16 cellular contexts compared by ENCODE assay signal in the genomic region with DNA sequence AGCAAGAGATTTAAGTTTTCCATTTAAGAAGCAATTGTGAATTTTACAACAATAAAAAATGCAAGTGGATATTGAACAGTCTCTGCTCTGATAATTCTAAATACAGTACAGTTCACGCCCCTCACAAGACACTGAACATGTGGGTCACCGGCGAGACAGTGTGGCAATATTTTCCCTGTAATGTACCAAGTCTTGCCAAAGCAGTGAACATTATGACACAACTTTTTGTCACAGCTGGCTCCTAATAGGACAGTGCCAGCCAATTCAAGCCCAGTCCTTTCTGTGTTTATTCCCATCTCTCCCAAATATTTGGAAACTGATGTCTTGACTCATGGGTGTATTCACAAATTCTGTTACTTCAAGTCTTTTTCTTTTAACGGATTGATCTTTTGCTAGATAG.
DNase-seq lines count a peak whose midpoint lies in the region; ATAC-seq and TF ChIP-seq lines count a peak whose summit lies in the region.
"Had no signal": no experiment of that assay in that cellular context is flagged by ENCODE, and none has a peak within 500 bp of the region (broad histone marks: within the 10 kb centered on the region; RNA-seq: fewer than 3 reads in every experiment).

No MANE protein-coding gene starts in this region.

- WGBS in right cardiac atrium: 56% methylated on average over 4 of the region's 4 CpGs
- 19 to 72% methylated on average over 4 of the region's 4 CpGs for WGBS in sigmoid colon, 2 donors

- intact Hi-C loops in right cardiac atrium (cut with DNase I) (no loop called here), sigmoid colon (cut with DNase I) (no loop called here), head of caudate nucleus (cut with DNase I) (no loop called here)

- H3K4me1 ChIP-seq in right cardiac atrium (ENCODE audit: control insufficient read depth, insufficient read depth, low read length): peaks cover 8% of the 10 kb centered on the region
- H3K4me1 ChIP-seq in sigmoid colon: no peaks in the 10 kb centered on the region

- no peaks in the 10 kb centered on the region for H3K36me3 ChIP-seq in sigmoid colon

- peak overlapping the region; percentile 50 for H3K27ac ChIP-seq in HL-60 (replicated peaks)
- H3K27ac ChIP-seq in right cardiac atrium (ENCODE audit: low read length): no peak overlapping the region
- peak overlapping the region in 1 of 4 donors; percentile 10 for H3K27ac ChIP-seq in sigmoid colon

- no peak for TF ChIP-seq EP300 in sigmoid colon (IDR thresholded peaks at IDR 0.05)

- H3K27me3 ChIP-seq in HL-60 (ENCODE audit: insufficient read depth, poor library complexity, severe bottlenecking) (no peaks in the 10 kb centered on the region), right cardiac atrium (ENCODE audit: control insufficient read depth, insufficient read depth) (no peaks in the 10 kb centered on the region), sigmoid colon (peaks cover 0 to 4% (median 0%) of the 10 kb centered on the region in 3 donors)

- H3K4me3 ChIP-seq in HL-60 (replicated peaks; ENCODE audit: insufficient read depth, low read length) (no peak overlapping the region), right cardiac atrium (ENCODE audit: low read length) (no peak overlapping the region), sigmoid colon (no peak overlapping the region)

- H3K9me3 ChIP-seq in right cardiac atrium (ENCODE audit: control insufficient read depth, low read length): no peaks in the 10 kb centered on the region
- no peaks in the 10 kb centered on the region for H3K9me3 ChIP-seq in sigmoid colon

- ATAC-seq in right cardiac atrium: peak; percentile 69 to 82

- TF ChIP-seq CTCF in HL-60 (IDR thresholded peaks at IDR 0.05; ENCODE audit: insufficient read depth, low read length) (no peak), sigmoid colon (IDR thresholded peaks at IDR 0.05) (no peak)

- no peak for TF ChIP-seq POLR2A in sigmoid colon (IDR thresholded peaks at IDR 0.05)

- DNase-seq in HL-60 (ENCODE audit: low read depth in 1 of 2, low spot score in 1 of 2): peak; percentile 75 to 90
- DNase-seq in SKM-1 treated with dmso at 0.1 percent for 144 hours (lab: John Stamatoyannopoulos, UW; ENCODE audit: unreplicated experiment): peak; percentile 69
- peak in 2 of 3 donors; percentile 43 to 49 for DNase-seq in right cardiac atrium
- DNase-seq in sigmoid colon: peak; percentile 66
- no peak for DNase-seq in SK-N-DZ (ENCODE audit: low spot score)
- no peak for DNase-seq in middle frontal gyrus (ENCODE audit: extremely low spot score, low spot score)
- no peak for DNase-seq in HT-29 (ENCODE audit: low spot score)
- DNase-seq in head of caudate nucleus: no peak
- DNase-seq: activated CD4-positive, alpha-beta T cell treated with anti-CD3 and anti-CD28 coated beads for 4 hours; activated naive CD8-positive, alpha-beta T cell treated with anti-CD3 and anti-CD28 coated beads for 36 hours; activated T-cell treated with anti-CD3 and anti-CD28 coated beads, Interleukin-2, amount 50 U/mL, for 1 hour; NCI-H2029; NCI-H69; nucleus accumbens; RPMI8226; T-helper 2 cell had no signal

Comparison
In these comparisons a context has a peak if more than half of its experiments do, and no peak if none do; other contexts are left out.
1. DNase-seq: peak in HL-60 (2 of 2), SKM-1 treated with dmso at 0.1 percent for 144 hours (single experiment), right cardiac atrium (2 of 3) and sigmoid colon (single experiment); none in SK-N-DZ (single experiment), middle frontal gyrus (single experiment), HT-29 (single experiment) and head of caudate nucleus (0 of 42).